In genomic region chr4:85407546-85407945, GRCh38 we compare ENCODE assay signal across 24 cellular contexts.
"Had no signal": no experiment of that assay in that cellular context is flagged by ENCODE, and none has a peak within 500 bp of the region (broad histone marks: within the 10 kb centered on the region; RNA-seq: fewer than 3 reads in every experiment).

No MANE protein-coding gene starts in this region.

- H3K9me3 Mint-ChIP-seq: IgD-negative memory B cell had no signal

- H3K9ac ChIP-seq: KMS-11 had no signal

- H3K4me2 ChIP-seq: KMS-11 had no signal

- H3K4me3 Mint-ChIP-seq: IgD-negative memory B cell had no signal

- H3K36me3 Mint-ChIP-seq: IgD-negative memory B cell had no signal

- H3K27ac ChIP-seq: HL-60, KMS-11, RWPE1 had no signal

- H3K4me1 Mint-ChIP-seq: IgD-negative memory B cell had no signal

- H3K4me3 ChIP-seq: K562 had no signal

- H3K27ac Mint-ChIP-seq: IgD-negative memory B cell had no signal

- ATAC-seq: K562, Panc1, PC-3, SK-N-SH treated with all-trans-retinoic acid at 6 μM for 48 hours had no signal

- DNase-seq: Kasumi-1; MM.1S; NCI-H1092 treated with DMSO at 0.1 percent for 48 hours; NCI-H1436; NCI-H187; NCI-H2029; NCI-H2081 treated with DMSO at 0.1 percent for 48 hours; NCI-H2171; NCI-H226; NCI-H446; NCI-H510A; NCI-H524 treated with DMSO at 0.1 percent for 48 hours; NCI-H69; NCI-H774; NK-92 treated with Interleukin-12 subunit alpha and Interleukin-12 subunit beta, amount 100 ng/mL, for 24 hours; PC-3; SHP77 had no signal
